ENCODE assay signal across 8 cellular contexts in genomic region chr1:243483084-243483845, GRCh38.
A peak's percentile ranks its signal among the peaks of the same experiment; 100 is the strongest.
DNase-seq lines count a peak whose midpoint lies in the region; ATAC-seq and TF ChIP-seq lines count a peak whose summit lies in the region.

No MANE protein-coding gene starts in this region.

- no peak overlapping the region for H3K9ac ChIP-seq in GM23248
- H3K9ac ChIP-seq in skeletal muscle satellite cell (ENCODE audit: low read depth, low read length): peak overlapping the region; percentile 46

- DNase-seq in GM23248 (no peak), hepatocyte (ENCODE audit: low spot score) (no peak), HCEC 1CT (no peak), NCI-H1105 (lab: John Stamatoyannopoulos, UW) (no peak)
- peak; percentile 10 for DNase-seq in activated naive CD4-positive, alpha-beta T cell treated with Interleukin-2 at 50 U/mL for 16 hours

- H3K9me3 ChIP-seq in GM23248 (ENCODE audit: low read depth) (no peaks in the 10 kb centered on the region), hepatocyte (ENCODE audit: low read depth) (no peaks in the 10 kb centered on the region), skeletal muscle satellite cell (replicated peaks; ENCODE audit: low read length) (no peaks in the 10 kb centered on the region)

- H4K20me1 ChIP-seq in GM23248 (ENCODE audit: insufficient read depth): no peaks in the 10 kb centered on the region
- no peaks in the 10 kb centered on the region for H4K20me1 ChIP-seq in hepatocyte (ENCODE audit: insufficient read depth, poor library complexity, severe bottlenecking)

- no peak overlapping the region for H3K4me3 ChIP-seq in GM23248
- H3K4me3 ChIP-seq in hepatocyte: peak overlapping the region; percentile 36
- H3K4me3 ChIP-seq in skeletal muscle satellite cell (ENCODE audit: low read length): peak overlapping the region; percentile 56

- H3K27me3 ChIP-seq in GM23248 (replicated peaks; ENCODE audit: insufficient read depth) (no peaks in the 10 kb centered on the region), hepatocyte (no peaks in the 10 kb centered on the region), skeletal muscle satellite cell (ENCODE audit: control insufficient read depth, insufficient read depth, low read length) (no peaks in the 10 kb centered on the region)

- H3K9me2 ChIP-seq in GM23248 (ENCODE audit: insufficient read depth): no peaks in the 10 kb centered on the region
- no peaks in the 10 kb centered on the region for H3K9me2 ChIP-seq in hepatocyte (replicated peaks; ENCODE audit: insufficient read depth)

- peak; percentile 28 for TF ChIP-seq CTCF in hepatocyte (IDR thresholded peaks at IDR 0.05; ENCODE audit: poor library complexity)

- H2AFZ ChIP-seq in GM23248: 0 out of 2 replicates have a peak overlapping the region, but pooled peaks have one; percentile 20
- H2AFZ ChIP-seq in hepatocyte: peak overlapping the region; percentile 20

- no peaks in the 10 kb centered on the region for H3K79me2 ChIP-seq in GM23248 (ENCODE audit: insufficient read depth)
- H3K79me2 ChIP-seq in hepatocyte: no peaks in the 10 kb centered on the region

- no peaks in the 10 kb centered on the region for H3K36me3 ChIP-seq in GM23248 (ENCODE audit: low read depth)
- H3K36me3 ChIP-seq in hepatocyte (replicated peaks; ENCODE audit: insufficient read depth, low read depth): no peaks in the 10 kb centered on the region
- no peaks in the 10 kb centered on the region for H3K36me3 ChIP-seq in skeletal muscle satellite cell (ENCODE audit: insufficient read depth, low read length)

- peaks cover 8% of the 10 kb centered on the region for H3K4me1 ChIP-seq in GM23248 (ENCODE audit: insufficient read depth)
- H3K4me1 ChIP-seq in hepatocyte (ENCODE audit: insufficient read depth): peaks cover 13% of the 10 kb centered on the region
- H3K4me1 ChIP-seq in skeletal muscle satellite cell (ENCODE audit: control insufficient read depth, insufficient read depth, low read length): peaks cover 22% of the 10 kb centered on the region

- in situ Hi-C loops in GM23248 (cut with MboI): no loop called here

- no peaks in the 10 kb centered on the region for H3F3A ChIP-seq in GM23248 (ENCODE audit: insufficient read depth)

- WGBS in GM23248 (ENCODE audit: low coverage in 1 of 2, low lambda C conversion rate in 2 of 2, missing lambda C conversion rate in 2 of 2), 2 experiments: 34 to 44% methylated on average over 17 to 62 of the region's 62 CpGs
- 24% methylated on average over 19 of the region's 62 CpGs for WGBS in hepatocyte (ENCODE audit: low lambda C conversion rate, missing lambda C conversion rate)

- H3K4me2 ChIP-seq in GM23248 (ENCODE audit: unreplicated experiment) (no peak overlapping the region), hepatocyte (peak overlapping the region; percentile 93), skeletal muscle satellite cell (ENCODE audit: low read length) (peak overlapping the region; percentile 76)

- ATAC-seq in HG03457 (IDR thresholded peaks at IDR 0.05; ENCODE audit: unreplicated experiment): no peak
- ATAC-seq in HG02571 (IDR thresholded peaks at IDR 0.05; ENCODE audit: unreplicated experiment): no peak

- H3K27ac ChIP-seq in GM23248 (no peak overlapping the region), hepatocyte (no peak overlapping the region)
